17 cellular contexts compared by ENCODE assay signal in the genomic region with DNA sequence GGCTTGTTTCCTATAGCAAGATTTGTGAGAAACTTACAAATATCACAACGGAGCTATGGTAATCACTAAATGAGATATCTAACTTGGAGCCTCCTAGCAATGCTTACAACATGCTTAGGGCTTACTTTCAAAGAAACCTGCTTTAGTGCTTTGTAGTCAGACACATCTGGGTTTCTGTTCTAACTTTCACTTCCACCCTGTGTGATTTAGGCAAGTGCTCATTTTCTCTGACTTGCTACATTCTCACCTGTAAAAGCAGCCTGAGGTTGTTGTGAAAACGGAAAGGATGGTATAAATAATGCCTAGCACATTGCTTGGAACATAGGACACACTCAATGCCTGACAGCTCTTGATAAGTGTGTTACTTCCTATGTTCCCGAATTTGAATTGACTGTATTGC. TPM values are rescaled to one million over a fixed set of nuclear protein-coding genes. Genes with fewer than 3 reads are reported as not detected.
DNase-seq lines count a peak whose midpoint lies in the region; ATAC-seq, FAIRE-seq and TF ChIP-seq lines count a peak whose summit lies in the region.
"Had no signal": no experiment of that assay in that cellular context is flagged by ENCODE, and none has a peak within 500 bp of the region (broad histone marks: within the 10 kb centered on the region; RNA-seq: fewer than 3 reads in every experiment).

No MANE protein-coding gene starts in this region.

- H3K79me2 ChIP-seq in HepG2 (ENCODE audit: insufficient read depth, low read length), result no peaks in the 10 kb centered on the region

- BruUV-seq in HepG2 (replicated peaks; lab: Mats Ljungman, UMichigan), result no TSS peak

- ATAC-seq in HG02610 (IDR thresholded peaks at IDR 0.05; ENCODE audit: unreplicated experiment) (peak; percentile 87), HG03442 (IDR thresholded peaks at IDR 0.05; ENCODE audit: unreplicated experiment) (peak; percentile 97), HepG2 (no peak)
- ATAC-seq: CD8-positive, alpha-beta T cell had no signal

- DNase-seq in NOMO-1 (lab: John Stamatoyannopoulos, UW; ENCODE audit: unreplicated experiment in 2 of 2), result peak; percentile 17 to 52
- DNase-seq in NOMO-1 treated with dmso at 0.1 percent for 144 hours (lab: John Stamatoyannopoulos, UW; ENCODE audit: unreplicated experiment), result no peak
- no peak for DNase-seq in activated CD4-positive, alpha-beta T cell treated with anti-CD3 and anti-CD28 coated beads, Interleukin-2, amount 50 U/mL, for 4 hours
- DNase-seq in HepG2 (ENCODE audit: low spot score), result no peak
- DNase-seq in occipital lobe (lab: John Stamatoyannopoulos, UW), result no peak
- DNase-seq in NCI-H82 (lab: John Stamatoyannopoulos, UW), result no peak
- DNase-seq: activated CD4-positive, alpha-beta memory T cell treated with anti-CD3 and anti-CD28 coated beads, Interleukin-2, amount 10 ng/mL, durations not matched to agents 7 days and 5 days; activated gamma-delta T cell; CD8-positive, alpha-beta T cell; GDM1; NCI-H1417 treated with DMSO at 0.1 percent for 48 hours; NCI-H446 treated with DMSO at 0.1 percent for 48 hours; thyroid gland had no signal

- in situ Hi-C loops in HepG2 (cut with HindIII; ENCODE audit: extremely low pct_ligation_motif_present, low pct_unique_long_range_greater_than_20kb), result no loop called here

- no peaks in the 10 kb centered on the region for H3K27me3 ChIP-seq in HepG2 (ENCODE audit: control insufficient read depth in 1 of 2, insufficient read depth in 2 of 2, low read length in 2 of 2)
- H3K27me3 ChIP-seq: thyroid gland had no signal

- no peaks in the 10 kb centered on the region for H4K20me1 ChIP-seq in HepG2 (ENCODE audit: insufficient read depth, low read length)

- no peak for TF ChIP-seq POLR2A in HepG2 (IDR thresholded peaks at IDR 0.05; ENCODE audit: insufficient read depth in 1 of 2, low read depth in 2 of 2, low read length in 2 of 2)

- H3K27ac ChIP-seq in HepG2 (ENCODE audit: extremely low read length, insufficient read depth, low read length), result no peak overlapping the region
- H3K27ac ChIP-seq: 22Rv1, skin epidermis, thyroid gland had no signal

- H3K9me3 ChIP-seq in HepG2 (ENCODE audit: low read length), result no peaks in the 10 kb centered on the region
- H3K9me3 ChIP-seq: thyroid gland had no signal

- no peak overlapping the region for H3K4me2 ChIP-seq in HepG2 (ENCODE audit: low read depth, low read length)

- H3K36me3 ChIP-seq in HepG2 (replicated peaks in 1 of 2; ENCODE audit: control insufficient read depth in 1 of 2, insufficient read depth in 2 of 2, low read length in 2 of 2), result no peaks in the 10 kb centered on the region
- H3K36me3 ChIP-seq: thyroid gland had no signal

- TF ChIP-seq EP300 in HepG2 (IDR thresholded peaks at IDR 0.05; ENCODE audit: low read depth in 2 of 2, low read length in 2 of 2) (no peak), HepG2 (CRISPR knock-in tag; IDR thresholded peaks at IDR 0.05; ENCODE audit: borderline replicate concordance) (no peak)

- H3K4me3 ChIP-seq in HepG2 (replicated peaks in 1 of 3; ENCODE audit: insufficient read depth in 1 of 3, low read depth in 2 of 3, low read length in 3 of 3), result no peak overlapping the region
- H3K4me3 ChIP-seq: skin epidermis, thyroid gland had no signal

- TF ChIP-seq RAD21 in HepG2 (CRISPR knock-in tag; IDR thresholded peaks at IDR 0.05), result no peak

- no peaks in the 10 kb centered on the region for H3K4me1 ChIP-seq in HepG2 (ENCODE audit: insufficient read depth, low read length)
- H3K4me1 ChIP-seq: thyroid gland had no signal

- intact Hi-C loops in HepG2 (cut with micrococcal nuclease; ENCODE audit: unreplicated experiment), result no loop called here

- CTCF ChIA-PET in HepG2 (lab: Yijun Ruan, JAX; ENCODE audit: low intra/inter-chr PET ratio, low total read pairs), result no interaction called here

- FAIRE-seq in HepG2 (lab: Jason Lieb, UNC), result no peak

- 0% methylated on average over 3 of the region's 3 CpGs for WGBS in HepG2 (ENCODE audit: low lambda C conversion rate)

- H3K9ac ChIP-seq in HepG2 (ENCODE audit: insufficient read depth, low read depth, low read length), result no peak overlapping the region

- POLR2A ChIA-PET in HepG2 (lab: Yijun Ruan, JAX), result no interaction called here

- no peak overlapping the region for H2AFZ ChIP-seq in HepG2 (ENCODE audit: low read length)

- no peak for TF ChIP-seq CTCF in HepG2 (CRISPR knock-in tag; IDR thresholded peaks at IDR 0.05)

TF ChIP-seq in HepG2, 621 proteins besides CTCF, POLR2A, EP300 and RAD21 (continues in another document):
- TF ChIP-seq MXD4 (CRISPR knock-in tag; IDR thresholded peaks at IDR 0.05) (no peak), ELF3 (CRISPR knock-in tag; IDR thresholded peaks at IDR 0.05) (no peak)
- TF ChIP-seq, protein P1, sequence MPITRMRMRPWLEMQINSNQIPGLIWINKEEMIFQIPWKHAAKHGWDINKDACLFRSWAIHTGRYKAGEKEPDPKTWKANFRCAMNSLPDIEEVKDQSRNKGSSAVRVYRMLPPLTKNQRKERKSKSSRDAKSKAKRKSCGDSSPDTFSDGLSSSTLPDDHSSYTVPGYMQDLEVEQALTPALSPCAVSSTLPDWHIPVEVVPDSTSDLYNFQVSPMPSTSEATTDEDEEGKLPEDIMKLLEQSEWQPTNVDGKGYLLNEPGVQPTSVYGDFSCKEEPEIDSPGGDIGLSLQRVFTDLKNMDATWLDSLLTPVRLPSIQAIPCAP (CRISPR knock-in tag; IDR thresholded peaks at IDR 0.05; ENCODE audit: low read depth), result no peak
- TF ChIP-seq, protein P2, sequence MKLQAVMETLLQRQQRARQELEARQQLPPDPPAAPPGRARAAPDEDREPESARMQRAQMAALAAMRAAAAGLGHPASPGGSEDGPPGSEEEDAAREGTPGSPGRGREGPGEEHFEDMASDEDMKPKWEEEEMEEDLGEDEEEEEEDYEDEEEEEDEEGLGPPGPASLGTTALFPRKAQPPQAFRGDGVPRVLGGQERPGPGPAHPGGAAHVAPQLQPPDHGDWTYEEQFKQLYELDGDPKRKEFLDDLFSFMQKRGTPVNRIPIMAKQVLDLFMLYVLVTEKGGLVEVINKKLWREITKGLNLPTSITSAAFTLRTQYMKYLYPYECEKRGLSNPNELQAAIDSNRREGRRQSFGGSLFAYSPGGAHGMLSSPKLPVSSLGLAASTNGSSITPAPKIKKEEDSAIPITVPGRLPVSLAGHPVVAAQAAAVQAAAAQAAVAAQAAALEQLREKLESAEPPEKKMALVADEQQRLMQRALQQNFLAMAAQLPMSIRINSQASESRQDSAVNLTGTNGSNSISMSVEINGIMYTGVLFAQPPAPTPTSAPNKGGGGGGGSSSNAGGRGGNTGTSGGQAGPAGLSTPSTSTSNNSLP (IDR thresholded peaks at IDR 0.05; ENCODE audit: low read depth, low read length), result no peak

RNA-seq across cellular contexts. Expression of a gene that starts 45.6 kb away (rescaled TPM):
- total RNA-seq in HepG2 (2016; rRNA removed; fragmentation: Illumina TruSeq; extraction: Trizol) (not detected in 2 replicates), occipital lobe (90.6 TPM)
- not detected in 2 replicates for total RNA-seq in HepG2 (2016; cell fraction: cytosol; rRNA removed; fragmentation: Illumina TruSeq; extraction: Trizol; ENCODE audit: low read depth)
- total RNA-seq in HepG2 (2016; cell fraction: insoluble cytoplasmic fraction; rRNA removed; fragmentation: Illumina TruSeq; extraction: Trizol), result not detected in 2 replicates
- total RNA-seq in HepG2 (2016; cell fraction: membrane; rRNA removed; fragmentation: Illumina TruSeq; extraction: Trizol), result not detected in 2 replicates
- total RNA-seq in HepG2 (2016; cell fraction: nucleus; rRNA removed; fragmentation: Illumina TruSeq; extraction: Trizol), result not detected in 2 replicates
- not detected in 2 replicates for polyA plus RNA-seq in HepG2 (2011; rRNA removed)
- polyA plus RNA-seq in HepG2 (2011; cell fraction: cytosol; rRNA removed), result not detected in 2 replicates
- not detected in 2 replicates for polyA plus RNA-seq in HepG2 (2011; cell fraction: nucleus; rRNA removed)
- polyA plus RNA-seq in HepG2 (2012), result not detected in 2 replicates
- not detected in 2 replicates for polyA plus RNA-seq in HepG2 (2016; cell fraction: cytosol; fragmentation: Illumina TruSeq; extraction: Trizol; ENCODE audit: low read depth)
- polyA plus RNA-seq in HepG2 (2016; cell fraction: insoluble cytoplasmic fraction; fragmentation: Illumina TruSeq; extraction: Trizol; ENCODE audit: low read depth), result not detected in 2 replicates
- polyA plus RNA-seq in HepG2 (2016; cell fraction: membrane; fragmentation: Illumina TruSeq; extraction: Trizol; ENCODE audit: low read depth), result not detected in 2 replicates
- polyA plus RNA-seq in HepG2 (2016; cell fraction: nucleus; fragmentation: Illumina TruSeq; extraction: Trizol; ENCODE audit: insufficient read depth, low read depth), result not detected in 2 replicates
- not detected in 2 replicates for polyA minus RNA-seq in HepG2 (2011; rRNA and poly(A)+ RNA removed; ENCODE audit: low replicate concordance)
- polyA minus RNA-seq in HepG2 (2011; cell fraction: cytosol; rRNA and poly(A)+ RNA removed), result not detected in 2 replicates
- polyA minus RNA-seq in HepG2 (2011; cell fraction: nucleus; rRNA and poly(A)+ RNA removed), result not detected in 2 replicates
- total RNA-seq: activated CD4-positive, alpha-beta memory T cell treated with anti-CD3 and anti-CD28 coated beads, Interleukin-2, amount 10 ng/mL, durations not matched to agents 7 days and 5 days; CD8-positive, alpha-beta T cell had no signal

Comparison
In these comparisons a context has a peak if more than half of its experiments do, and no peak if none do; other contexts are left out.
1. DNase-seq: peak in NOMO-1 (2 of 2); none in NOMO-1 treated with dmso at 0.1 percent for 144 hours (single experiment), activated CD4-positive, alpha-beta T cell treated with anti-CD3 and anti-CD28 coated beads, Interleukin-2, amount 50 U/mL, for 4 hours (0 of 2), HepG2 (single experiment), occipital lobe (single experiment) and NCI-H82 (single experiment).
2. RNA of a gene that starts 45.6 kb away (total RNA-seq): 90.6 TPM in occipital lobe (single experiment); not detected in HepG2; every median in the first group is over 10 times any median in the second.